ENCODE assay signal across 1 cellular context in genomic region chr19:49853852-49854849, GRCh38.
TF ChIP-seq lines count a peak whose summit lies in the region.

No MANE protein-coding gene starts in this region.

TF ChIP-seq in HepG2, 621 proteins besides CTCF, POLR2A, EP300 and RAD21:
- TF ChIP-seq PPARG (CRISPR knock-in tag; conservative IDR thresholded peaks at IDR 0.05) (no peak), RBFOX2 (IDR thresholded peaks at IDR 0.05; ENCODE audit: low read depth, low read length) (peak; percentile 54), IKZF4 (CRISPR knock-in tag; IDR thresholded peaks at IDR 0.05; ENCODE audit: borderline replicate concordance, low read depth, not compliant biosample characterization) (no peak), AGO1 (IDR thresholded peaks at IDR 0.05; ENCODE audit: low read depth, low read length, poor library complexity, severe bottlenecking) (peak; percentile 66), SALL2 (CRISPR knock-in tag; IDR thresholded peaks at IDR 0.05) (no peak), AGO2 (optimal IDR thresholded peaks at IDR 0.05; ENCODE audit: low read depth, low read length) (peak; percentile 22), ZNF468 (CRISPR knock-in tag; IDR thresholded peaks at IDR 0.05) (no peak), SAFB2 (CRISPR knock-in tag; IDR thresholded peaks at IDR 0.05; ENCODE audit: borderline replicate concordance, low read depth) (0 out of 2 replicates have a peak, but pooled peaks have one; percentile 37)
TF ChIP-seq in HepG2: peak in this region for 4.
